ENCODE assay signal across 7 cellular contexts in the genomic region with DNA sequence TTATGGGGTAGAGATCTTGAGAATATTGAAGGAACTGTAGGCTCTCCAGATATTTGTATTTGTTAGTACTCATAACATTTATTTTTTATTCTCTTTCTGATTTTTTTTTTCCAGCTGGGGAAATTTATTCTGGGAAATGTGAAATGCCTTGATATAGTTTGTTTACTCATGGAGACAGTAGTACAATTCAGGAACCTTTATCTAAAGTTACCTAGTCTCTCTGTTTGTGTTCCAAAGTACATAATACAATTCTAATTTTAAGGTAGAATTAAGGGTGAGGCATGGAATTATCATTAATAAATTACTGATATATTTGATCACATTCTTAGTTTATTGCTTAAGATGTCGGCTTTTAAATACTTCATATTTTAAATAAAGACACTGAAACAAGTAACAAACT.
"Had no signal": no experiment of that assay in that cellular context is flagged by ENCODE, and none has a peak within 500 bp of the region (broad histone marks: within the 10 kb centered on the region; RNA-seq: fewer than 3 reads in every experiment).

No MANE protein-coding gene starts in this region.

- H3K4me3 Mint-ChIP-seq: IgD-negative memory B cell had no signal

- H3K27ac ChIP-seq: HL-60 had no signal

- H3K4me3 ChIP-seq: K562 had no signal

- H3K9me3 Mint-ChIP-seq: IgD-negative memory B cell had no signal

- FAIRE-seq: HepG2, HTR-8/SVneo, K562 had no signal

- ATAC-seq: HepG2, K562 had no signal

- H3K27ac Mint-ChIP-seq: IgD-negative memory B cell had no signal

- DNase-seq: IMR-90, KBM-7 had no signal

- H3K4me1 Mint-ChIP-seq: IgD-negative memory B cell had no signal

- H3K36me3 Mint-ChIP-seq: IgD-negative memory B cell had no signal
